25 cellular contexts compared by ENCODE assay signal in the genomic region with DNA sequence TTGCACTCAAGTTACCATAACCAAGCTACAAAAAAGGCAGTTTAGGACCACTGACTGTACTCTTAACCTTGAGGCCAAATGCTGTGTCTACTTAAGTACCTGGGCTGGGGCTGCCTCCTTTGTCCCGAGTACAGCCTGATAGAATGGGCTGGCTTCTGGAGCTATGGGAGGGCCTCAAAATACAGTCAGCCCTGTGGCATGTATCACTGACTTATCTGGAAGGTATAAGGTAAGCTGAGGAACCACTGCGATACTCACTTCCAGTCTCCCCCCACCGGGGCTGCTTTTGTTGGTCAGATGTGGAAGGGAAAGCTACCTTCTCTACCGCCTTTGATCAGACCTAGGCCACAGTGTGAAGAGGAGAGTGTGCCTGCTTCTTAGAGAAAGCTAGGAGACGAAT.
"Had no signal": no experiment of that assay in that cellular context is flagged by ENCODE, and none has a peak within 500 bp of the region (broad histone marks: within the 10 kb centered on the region; RNA-seq: fewer than 3 reads in every experiment).

No MANE protein-coding gene starts in this region.

- H3K36me3 ChIP-seq: ascending aorta, breast epithelium, esophagus squamous epithelium had no signal

- DNase-seq: activated CD4-positive, alpha-beta memory T cell treated with anti-CD3 and anti-CD28 coated beads, Interleukin-2, amount 10 ng/mL, durations not matched to agents 7 days and 5 days; activated CD4-positive, alpha-beta T cell treated with anti-CD3 and anti-CD28 coated beads for 4 hours; activated CD4-positive, alpha-beta T cell treated with anti-CD3 and anti-CD28 coated beads, Interleukin-2, amount 10 ng/mL, durations not matched to agents 7 days and 5 days; activated CD4-positive, alpha-beta T cell treated with anti-CD3 and anti-CD28 coated beads, Interleukin-2, amount 50 U/mL, for 4 hours; activated CD4-positive, CD25-positive, alpha-beta regulatory T cell; activated CD4-positive, CD25-positive, alpha-beta regulatory T cell treated with anti-CD3 and anti-CD28 coated beads, Interleukin-2, amount 50 U/mL, for 72 hours; activated CD8-positive, alpha-beta memory T cell treated with anti-CD3 and anti-CD28 coated beads, Interleukin-2, amount 50 U/mL, for 48 hours; activated gamma-delta T cell; activated naive CD4-positive, alpha-beta T cell; activated naive CD4-positive, alpha-beta T cell treated with anti-CD3 and anti-CD28 coated beads, Interleukin-2, amount 10 ng/mL, durations not matched to agents 7 days and 5 days; activated naive CD8-positive, alpha-beta T cell treated with anti-CD3 and anti-CD28 coated beads, Interleukin-2, amount 10 ng/mL, durations not matched to agents 7 days and 5 days; activated T-cell treated with anti-CD3 and anti-CD28 coated beads for 4 hours; activated T-cell treated with anti-CD3 and anti-CD28 coated beads, Interleukin-2, amount 50 U/mL, for 24 hours; activated T-cell treated with anti-CD3 and anti-CD28 coated beads, Interleukin-2, amount 50 U/mL, for 72 hours; dorsolateral prefrontal cortex; effector memory CD8-positive, alpha-beta T cell; esophagus squamous epithelium; head of caudate nucleus; T-helper 2 cell had no signal

- H3K27me3 ChIP-seq: ascending aorta, breast epithelium, esophagus squamous epithelium had no signal

- H3K4me3 ChIP-seq: ascending aorta, breast epithelium, coronary artery, dorsolateral prefrontal cortex, esophagus squamous epithelium had no signal

- FAIRE-seq: frontal cortex had no signal

- H3K27ac ChIP-seq: ascending aorta, breast epithelium, coronary artery, dorsolateral prefrontal cortex, epithelial cell of prostate, esophagus squamous epithelium had no signal

- H3K4me1 ChIP-seq: ascending aorta, breast epithelium had no signal

- H3K9me3 ChIP-seq: ascending aorta, breast epithelium, esophagus squamous epithelium had no signal

- ATAC-seq: activated naive CD4-positive, alpha-beta T cell treated with anti-CD3 and anti-CD28 coated beads, Interleukin-2, amount 50 U/mL, for 72 hours; activated T-cell treated with anti-CD3 and anti-CD28 coated beads, Interleukin-2, amount 50 U/mL, for 72 hours; effector memory CD8-positive, alpha-beta T cell had no signal
